Comparison of ENCODE assay signal across 6 cellular contexts in genomic region chr9:35659340-35659739, GRCh38. TPM values are rescaled to one million over a fixed set of nuclear protein-coding genes. Genes with fewer than 3 reads are reported as not detected.
DNase-seq lines count a peak whose midpoint lies in the region; ATAC-seq and TF ChIP-seq lines count a peak whose summit lies in the region.

No MANE protein-coding gene starts in this region.

- no peak for TF ChIP-seq CTCF in stomach (IDR thresholded peaks at IDR 0.05)

- WGBS in stomach, 5 donors = 26 to 47% (median 28%) methylated on average over 3 of the region's 3 CpGs

- peaks cover 10 to 25% (median 16%) of the 10 kb centered on the region in 4 donors for H3K36me3 ChIP-seq in stomach

- H3K27me3 ChIP-seq in stomach = no peaks in the 10 kb centered on the region

- H3K4me1 ChIP-seq in stomach = peaks cover 38 to 70% (median 61%) of the 10 kb centered on the region in 4 donors

- DNase-seq in DMS153 (lab: John Stamatoyannopoulos, UW) = peak; percentile 23
- DNase-seq in DMS153 treated with DMSO at 0.1 percent for 48 hours (lab: John Stamatoyannopoulos, UW; ENCODE audit: unreplicated experiment) = no peak
- no peak for DNase-seq in epithelial cell of prostate (ENCODE audit: low read depth, low spot score)
- no peak for DNase-seq in stomach
- no peak for DNase-seq in NAMALWA (ENCODE audit: low spot score)

- peak; percentile 71 for TF ChIP-seq EP300 in stomach (IDR thresholded peaks at IDR 0.05)

- H3K4me3 ChIP-seq in stomach = peak overlapping the region; percentile 68 to 96 (median 84)

- H3K9me3 ChIP-seq in stomach = no peaks in the 10 kb centered on the region

- no peak for TF ChIP-seq POLR2A in stomach (IDR thresholded peaks at IDR 0.05)

- H3K27ac ChIP-seq in epithelial cell of prostate (peak overlapping the region; percentile 86), stomach (peak overlapping the region; percentile 38 to 100 (median 98))

- intact Hi-C loops in stomach (cut with DNase I; ENCODE audit: low total_unique reads) = no loop called here

- no peak for ATAC-seq in GM21515 (IDR thresholded peaks at IDR 0.05; ENCODE audit: unreplicated experiment)

RNA-seq across cellular contexts. Expression of gene CCDC107, which starts 1.2 kb away (rescaled TPM):
- total RNA-seq in stomach = 100 to 1,000 TPM in 1 of 5 donors, 10 to 100 TPM in 4; 15.6 to 104 (median 28.1) TPM
- polyA plus RNA-seq in stomach = 10 to 100 TPM; 58.8 to 86.4 (median 69.7) TPM

RNA-seq across cellular contexts. Expression of gene RMRP, which starts 1.5 kb away (rescaled TPM):
- total RNA-seq in stomach = over 10,000 TPM in 4 of 5 donors, 1,000 to 10,000 TPM in 1; 1,379 to 137,340 (median 23,544) TPM
- 10 to 100 TPM in 1 of 3 donors, not detected in 2; 64.3 TPM for polyA plus RNA-seq in stomach

RNA-seq across cellular contexts. Expression of gene ARHGEF39, which starts 5.7 kb away (rescaled TPM):
- 10 to 100 TPM in 3 of 5 donors, 1 to 10 TPM in 2; 1.8 to 58.3 (median 11.6) TPM for total RNA-seq in stomach
- polyA plus RNA-seq in stomach = 1 to 10 TPM; 2.8 to 4.3 (median 3.2) TPM

RNA-seq across cellular contexts. Expression of gene SIT1, which starts 8.6 kb away (rescaled TPM):
- total RNA-seq in stomach = 1 to 10 TPM in 2 of 5 donors, not detected in 3; 2.0 to 2.3 TPM
- 1 to 10 TPM in 1 of 3 donors, under 1 TPM in 2; 0.62 to 1.1 (median 0.95) TPM for polyA plus RNA-seq in stomach

RNA-seq across cellular contexts. Expression of gene CA9, which starts 14.4 kb away (rescaled TPM):
- 100 to 1,000 TPM in 3 of 5 donors, 10 to 100 TPM in 1, 1 to 10 TPM in 1; 1.2 to 670 (median 161) TPM for total RNA-seq in stomach
- 100 to 1,000 TPM; 115 to 653 (median 541) TPM for polyA plus RNA-seq in stomach
